21 cellular contexts compared by ENCODE assay signal in the genomic region with DNA sequence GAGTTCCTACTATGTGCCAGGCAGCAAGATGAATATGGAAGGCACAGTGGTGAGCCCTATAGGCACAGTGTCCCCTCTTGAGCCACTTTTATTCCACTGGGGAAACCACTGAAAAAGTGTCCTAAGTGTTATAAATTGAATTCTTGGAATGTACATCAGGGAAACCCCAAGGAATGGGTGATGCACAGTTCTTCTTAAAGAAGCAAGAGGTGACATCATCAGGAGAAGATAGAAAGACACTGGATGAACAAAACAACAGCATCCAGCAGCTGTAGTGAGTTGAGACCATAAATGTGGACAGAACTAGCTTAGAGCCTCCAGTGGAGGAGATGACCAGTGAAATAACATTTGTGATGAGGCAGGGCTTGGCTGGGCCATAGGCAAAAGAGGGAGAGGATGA.
"Had no signal": no experiment of that assay in that cellular context is flagged by ENCODE, and none has a peak within 500 bp of the region (broad histone marks: within the 10 kb centered on the region; RNA-seq: fewer than 3 reads in every experiment).

No MANE protein-coding gene starts in this region.

- H3K36me3 ChIP-seq: esophagus muscularis mucosa, lower lobe of right lung, neural progenitor cell, thoracic aorta, tibial nerve, upper lobe of right lung, uterus had no signal

- ATAC-seq: left ventricle myocardium superior; lower lobe of right lung; naive thymus-derived CD4-positive, alpha-beta T cell; sciatic nerve; stimulated activated effector memory CD8-positive, alpha-beta T cell treated with anti-CD3 and anti-CD28 coated beads, Interleukin-12 subunit alpha, Interleukin-12 subunit beta, amount 100 ng/mL, for 72 hours; upper lobe of right lung had no signal

- H3K9me3 ChIP-seq: esophagus muscularis mucosa, lower lobe of right lung, thoracic aorta, tibial nerve, upper lobe of right lung, uterus had no signal

- H2AFZ ChIP-seq: neural progenitor cell, parathyroid adenoma had no signal

- H3K9ac ChIP-seq: neural progenitor cell, parathyroid adenoma had no signal

- H3K4me1 ChIP-seq: lower lobe of right lung, neural progenitor cell, upper lobe of right lung, uterus had no signal

- H3K79me2 ChIP-seq: parathyroid adenoma had no signal

- H3K4me2 ChIP-seq: neural progenitor cell had no signal

- H3K4me3 ChIP-seq: esophagus muscularis mucosa, lower lobe of right lung, neural progenitor cell, thoracic aorta, tibial nerve, upper lobe of right lung, uterus had no signal

- H3K27me3 ChIP-seq: esophagus muscularis mucosa, neural progenitor cell, tibial nerve, upper lobe of right lung, uterus had no signal

- DNase-seq: cortex of kidney; foreskin melanocyte; glutamatergic neuron; hypothalamus; immature natural killer cell; left ventricle myocardium superior; lower lobe of right lung; midbrain; naive thymus-derived CD4-positive, alpha-beta T cell; stimulated activated CD4-positive, alpha-beta T cell treated with anti-CD3 and anti-CD28 coated beads, Interleukin-2, amount 100 ng/mL, for 24 hours; stimulated activated CD4-positive, alpha-beta T cell treated with anti-CD3 and anti-CD28 coated beads, Interleukin-4, amount 100 ng/mL, for 24 hours; stimulated activated naive CD4-positive, alpha-beta T cell treated with Interleukin-2 at 50 U/mL for 16 hours; upper lobe of right lung; uterus had no signal

- H3K27ac ChIP-seq: esophagus muscularis mucosa, lower lobe of right lung, neural progenitor cell, parathyroid adenoma, thoracic aorta, tibial nerve, upper lobe of right lung, uterus had no signal
